Comparison of ENCODE assay signal across 1 cellular context in genomic region chr13:32266130-32266529, GRCh38.
TF ChIP-seq lines count a peak whose summit lies in the region.

No MANE protein-coding gene starts in this region.

TF ChIP-seq in endothelial cell of umbilical vein, 7 proteins besides CTCF, POLR2A, EP300 and RAD21 (continued from another document):
- TF ChIP-seq EZH2 (IDR thresholded peaks at IDR 0.05; ENCODE audit: borderline replicate concordance, low read depth, low read length, severe bottlenecking) (no peak), JUN (IDR thresholded peaks at IDR 0.05; ENCODE audit: borderline replicate concordance, insufficient read depth, insufficient read length, low read depth) (no peak), POLR2AphosphoS5 (IDR thresholded peaks at IDR 0.05; ENCODE audit: insufficient read depth, low read depth, low read length) (no peak), GATA2 (IDR thresholded peaks at IDR 0.05; ENCODE audit: insufficient read depth, insufficient read length, low read depth, low read length) (no peak), FOS (IDR thresholded peaks at IDR 0.05; ENCODE audit: borderline replicate concordance, insufficient read depth, low read length) (no peak)
- TF ChIP-seq, protein P1, sequence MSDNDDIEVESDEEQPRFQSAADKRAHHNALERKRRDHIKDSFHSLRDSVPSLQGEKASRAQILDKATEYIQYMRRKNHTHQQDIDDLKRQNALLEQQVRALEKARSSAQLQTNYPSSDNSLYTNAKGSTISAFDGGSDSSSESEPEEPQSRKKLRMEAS (IDR thresholded peaks at IDR 0.05; ENCODE audit: insufficient read depth, insufficient read length), result no peak
